8 cellular contexts compared by ENCODE assay signal in the genomic region with DNA sequence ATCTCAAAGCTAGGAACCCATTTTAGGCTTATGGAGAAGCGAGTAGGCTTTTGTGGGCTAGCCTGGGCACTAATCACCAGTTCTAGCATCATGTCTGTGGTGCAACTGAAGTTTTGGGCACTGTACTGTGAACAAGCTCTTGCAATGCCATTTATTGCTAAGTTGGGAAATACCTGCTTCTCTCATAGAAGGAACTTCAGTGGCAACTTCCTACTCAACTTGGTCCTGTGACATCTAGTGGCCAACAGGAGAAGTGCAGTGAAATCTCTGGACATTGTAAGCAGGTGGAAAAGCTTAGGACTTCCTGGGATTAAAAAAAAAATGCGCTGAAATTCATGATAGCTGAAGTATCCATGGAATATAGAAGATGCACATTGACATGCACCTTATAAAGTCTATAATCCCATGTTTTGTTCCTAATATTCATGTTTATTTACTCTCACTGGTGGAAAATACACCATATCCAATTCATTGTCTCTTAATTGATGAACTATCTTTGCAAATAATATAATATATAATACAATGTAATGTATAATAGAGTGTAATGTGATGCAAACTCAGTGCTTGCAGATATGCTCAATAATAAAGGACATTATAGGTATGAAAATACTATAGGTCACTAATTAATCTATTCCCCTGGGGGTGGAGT. TPM values are rescaled to one million over a fixed set of nuclear protein-coding genes. Genes with fewer than 3 reads are reported as not detected.
DNase-seq lines count a peak whose midpoint lies in the region; ATAC-seq, FAIRE-seq and TF ChIP-seq lines count a peak whose summit lies in the region.

No MANE protein-coding gene starts in this region.

- no peak overlapping the region for H3K4me2 ChIP-seq in hepatocyte

- TF ChIP-seq CTCF in Calu3 (IDR thresholded peaks at IDR 0.05; ENCODE audit: unreplicated experiment): peak; percentile 72
- TF ChIP-seq CTCF in LNCAP (IDR thresholded peaks at IDR 0.05): peak; percentile 91
- TF ChIP-seq CTCF in hepatocyte (IDR thresholded peaks at IDR 0.05; ENCODE audit: poor library complexity): peak; percentile 89

- no peaks in the 10 kb centered on the region for H3K9me2 ChIP-seq in hepatocyte (replicated peaks; ENCODE audit: insufficient read depth)

- FAIRE-seq in small intestine (lab: Jason Lieb, UNC): no peak

- H3K36me3 ChIP-seq in hepatocyte (replicated peaks; ENCODE audit: insufficient read depth, low read depth): no peaks in the 10 kb centered on the region
- no peaks in the 10 kb centered on the region for H3K36me3 ChIP-seq in small intestine (ENCODE audit: control insufficient read depth in 2 of 2, insufficient read depth in 2 of 2, low read length in 2 of 2)

- DNase-seq in Calu3: peak; percentile 81
- peak; percentile 81 for DNase-seq in SIG-M5 (lab: John Stamatoyannopoulos, UW)
- DNase-seq in astrocyte of the hippocampus (ENCODE audit: low read depth, low spot score): peak; percentile 87
- peak; percentile 87 for DNase-seq in hepatocyte (ENCODE audit: low spot score)
- peak; percentile 81 for DNase-seq in small intestine

- peaks cover 9% of the 10 kb centered on the region for H3K36me3 Mint-ChIP-seq in Calu3 (ENCODE audit: insufficient read depth, unreplicated experiment)

- H2AFZ ChIP-seq in hepatocyte: no peak overlapping the region

- H4K20me1 ChIP-seq in hepatocyte (ENCODE audit: insufficient read depth, poor library complexity, severe bottlenecking): no peaks in the 10 kb centered on the region

- intact Hi-C loops in Calu3 (cut with micrococcal nuclease; ENCODE audit: unreplicated experiment): loop anchor here (1.0 to 2.0 kb wide), 3 partner anchors 150 to 245 kb away; no protein-coding TSS in a partner anchor

- H3K4me3 ChIP-seq in hepatocyte (no peak overlapping the region), small intestine (ENCODE audit: low read depth in 1 of 2, low read length in 2 of 2) (no peak overlapping the region)

- H3K4me1 Mint-ChIP-seq in Calu3 (ENCODE audit: low read depth, unreplicated experiment): peaks cover 8% of the 10 kb centered on the region

- H3K79me2 ChIP-seq in hepatocyte: no peaks in the 10 kb centered on the region

- no TSS peak for BruUV-seq in Calu3 (replicated peaks; lab: Mats Ljungman, UMichigan)

- no peaks in the 10 kb centered on the region for H3K4me1 ChIP-seq in hepatocyte (ENCODE audit: insufficient read depth)
- H3K4me1 ChIP-seq in small intestine (ENCODE audit: control insufficient read depth in 2 of 2, insufficient read depth in 1 of 2, low read depth in 1 of 2, low read length in 1 of 2): no peaks in the 10 kb centered on the region

- no peaks in the 10 kb centered on the region for H3K9me3 Mint-ChIP-seq in Calu3 (ENCODE audit: low read depth, unreplicated experiment)

- H3K4me3 Mint-ChIP-seq in Calu3 (ENCODE audit: low read depth, unreplicated experiment): no peak overlapping the region

- ATAC-seq in GM19468 (IDR thresholded peaks at IDR 0.05; ENCODE audit: extremely low read depth, unreplicated experiment): peak; percentile 51
- no peak for ATAC-seq in GM21360 (IDR thresholded peaks at IDR 0.05; ENCODE audit: unreplicated experiment)

- no peaks in the 10 kb centered on the region for H3K9me3 ChIP-seq in hepatocyte (ENCODE audit: low read depth)
- no peaks in the 10 kb centered on the region for H3K9me3 ChIP-seq in small intestine (ENCODE audit: control insufficient read depth, low read depth)

- no peaks in the 10 kb centered on the region for H3K27me3 Mint-ChIP-seq in Calu3 (ENCODE audit: unreplicated experiment)

- CTCF ChIA-PET in Calu3 (lab: Charles Lee): interaction anchor here (0.6 to 1.6 kb wide), 19 partner anchors 16 to 246 kb away, joined by 3 to 28 read pairs (median 3); no protein-coding TSS in a partner anchor

- 29% methylated on average over 2 of the region's 2 CpGs for WGBS in hepatocyte (ENCODE audit: low lambda C conversion rate, missing lambda C conversion rate)
- 35 to 39% (median 38%) methylated on average over 2 of the region's 2 CpGs for WGBS in small intestine, 3 donors

- no peak overlapping the region for H3K27ac Mint-ChIP-seq in Calu3 (ENCODE audit: unreplicated experiment)

- peaks cover 36% of the 10 kb centered on the region for H3K27me3 ChIP-seq in hepatocyte
- peaks cover 0 to 2% of the 10 kb centered on the region in 2 donors for H3K27me3 ChIP-seq in small intestine (ENCODE audit: control insufficient read depth in 2 of 2, insufficient read depth in 2 of 2, low read length in 2 of 2)

- no peak overlapping the region for H3K27ac ChIP-seq in hepatocyte
- H3K27ac ChIP-seq in small intestine (ENCODE audit: low read depth in 1 of 2, low read length in 1 of 2): no peak overlapping the region

RNA-seq across cellular contexts. Expression of a gene that starts 6.5 kb away (rescaled TPM):
- 666 and 983 TPM in 2 replicates for total RNA-seq in Calu3 (2022)
- 11.7 and 20.5 TPM in 2 replicates for total RNA-seq in hepatocyte
- 4.9 and 6.8 TPM in 2 replicates for polyA plus RNA-seq in hepatocyte
- polyA plus RNA-seq in small intestine: 10 to 100 TPM in 1 of 3 donors, 1 to 10 TPM in 2; 3.8 to 37.3 (median 9.9) TPM

RNA-seq across cellular contexts. Expression of a gene that starts 46.0 kb away (rescaled TPM):
- total RNA-seq in Calu3 (2022) (20.1 and 21.3 TPM in 2 replicates), hepatocyte (2.1 and 2.6 TPM in 2 replicates)
- polyA plus RNA-seq in hepatocyte (2.1 and 2.7 TPM in 2 replicates), small intestine (1 to 10 TPM; 3.8 to 9.4 (median 6.3) TPM)

Comparison
In these comparisons a context has a peak if more than half of its experiments do, and no peak if none do; other contexts are left out.
1. RNA of a gene that starts 6.5 kb away (total RNA-seq): 666 to 983 TPM in Calu3; 11.7 to 20.5 TPM in hepatocyte; every median in the first group is over 10 times any median in the second.
2. Peak in every context shown above with its lines, with median percentiles within 50 percentile points of each other: DNase-seq and CTCF ChIP-seq.